Comparison of ENCODE assay signal across 7 cellular contexts in genomic region chr17:59914274-59914854, GRCh38. TPM values are rescaled to one million over a fixed set of nuclear protein-coding genes. Genes with fewer than 3 reads are reported as not detected.
DNase-seq lines count a peak whose midpoint lies in the region; ATAC-seq and TF ChIP-seq lines count a peak whose summit lies in the region.

No MANE protein-coding gene starts in this region.

- H3K79me2 ChIP-seq in DND-41 (ENCODE audit: insufficient read depth, low read length) (peaks cover 19% of the 10 kb centered on the region), OCI-LY3 (ENCODE audit: low read length) (peaks cover 9% of the 10 kb centered on the region; the same call in 1 of the 2 replicates)

- H3K4me3 ChIP-seq in DND-41 (ENCODE audit: low read depth in 1 of 2, low read length in 2 of 2) (no peak overlapping the region), OCI-LY3 (ENCODE audit: low read length) (no peak overlapping the region)

- no peaks in the 10 kb centered on the region for H4K20me1 ChIP-seq in DND-41 (ENCODE audit: insufficient read depth, low read length)
- no peaks in the 10 kb centered on the region for H4K20me1 ChIP-seq in OCI-LY3 (ENCODE audit: insufficient read depth, low read length)

- H3K27ac Mint-ChIP-seq in effector memory CD8-positive, alpha-beta T cell: no peak overlapping the region
- H3K27ac Mint-ChIP-seq in naive B cell: peak overlapping the region in 1 of 6 donors; percentile 22

- no peaks in the 10 kb centered on the region for H3K9me3 Mint-ChIP-seq in effector memory CD8-positive, alpha-beta T cell
- no peaks in the 10 kb centered on the region for H3K9me3 Mint-ChIP-seq in naive B cell

- peaks cover 0 to 7% of the 10 kb centered on the region in 2 donors for H3K4me1 Mint-ChIP-seq in effector memory CD8-positive, alpha-beta T cell (ENCODE audit: low read depth in 2 of 2)
- peaks cover 0 to 6% (median 0%) of the 10 kb centered on the region in 3 donors for H3K4me1 Mint-ChIP-seq in naive B cell

- H3K36me3 Mint-ChIP-seq in effector memory CD8-positive, alpha-beta T cell (ENCODE audit: insufficient read depth): peaks cover 91% of the 10 kb centered on the region
- peaks cover 12 to 14% of the 10 kb centered on the region in 2 donors for H3K36me3 Mint-ChIP-seq in naive B cell

- no peaks in the 10 kb centered on the region for H3K27me3 ChIP-seq in DND-41 (ENCODE audit: insufficient read depth, low read length, poor library complexity)
- H3K27me3 ChIP-seq in OCI-LY3 (ENCODE audit: low read depth, low read length): no peaks in the 10 kb centered on the region

- peak; percentile 55; the same call in 2 of the 3 replicates for ATAC-seq in DND-41 (ENCODE audit: insufficient read depth, low read depth)
- peak; percentile 72 for ATAC-seq in effector memory CD8-positive, alpha-beta T cell (replicated peaks)
- peak; percentile 56 to 73 for ATAC-seq in naive B cell (ENCODE audit: low read depth in 2 of 2)
- ATAC-seq in GM19467 (IDR thresholded peaks at IDR 0.05; ENCODE audit: unreplicated experiment): no peak

- H2AFZ ChIP-seq in DND-41 (ENCODE audit: low read depth, low read length): no peak overlapping the region
- H2AFZ ChIP-seq in OCI-LY3 (ENCODE audit: low read depth, low read length): no peak overlapping the region

- H3K4me2 ChIP-seq in DND-41 (ENCODE audit: insufficient read depth, low read length): no peak overlapping the region
- H3K4me2 ChIP-seq in OCI-LY3 (ENCODE audit: low read length): no peak overlapping the region

- H3K9ac ChIP-seq in DND-41 (ENCODE audit: low read depth, low read length) (no peak overlapping the region), OCI-LY3 (ENCODE audit: low read length) (no peak overlapping the region)

- no peaks in the 10 kb centered on the region for H3K4me1 ChIP-seq in DND-41 (ENCODE audit: insufficient read depth, low read length)
- H3K4me1 ChIP-seq in OCI-LY3 (ENCODE audit: low read length): no peaks in the 10 kb centered on the region

- no peaks in the 10 kb centered on the region for H3K27me3 Mint-ChIP-seq in effector memory CD8-positive, alpha-beta T cell
- no peaks in the 10 kb centered on the region for H3K27me3 Mint-ChIP-seq in naive B cell

- no peaks in the 10 kb centered on the region for H3K9me3 ChIP-seq in DND-41 (ENCODE audit: insufficient read depth, low read length, severe bottlenecking)
- no peaks in the 10 kb centered on the region for H3K9me3 ChIP-seq in OCI-LY3 (ENCODE audit: insufficient read depth, low read length)

- H3K27ac ChIP-seq in DND-41 (ENCODE audit: low read length) (no peak overlapping the region), OCI-LY3 (ENCODE audit: low read length) (no peak overlapping the region)

- H3K36me3 ChIP-seq in DND-41 (ENCODE audit: insufficient read depth, low read length) (peaks cover 76% of the 10 kb centered on the region), OCI-LY3 (replicated peaks; ENCODE audit: low read depth, low read length) (peaks cover 21% of the 10 kb centered on the region)

- DNase-seq in DND-41 (no peak), HPDE6-E6E7 (ENCODE audit: extremely low spot score) (peak; percentile 36), naive B cell (peak; percentile 43)
- DNase-seq in effector memory CD8-positive, alpha-beta T cell: peak in 1 of 3 experiments; percentile 22
- no peak for DNase-seq in NK-92 treated with Interleukin-12 subunit alpha and Interleukin-12 subunit beta, amount 100 ng/mL, for 24 hours (lab: John Stamatoyannopoulos, UW)

- no peak overlapping the region for H3K4me3 Mint-ChIP-seq in effector memory CD8-positive, alpha-beta T cell
- no peak overlapping the region for H3K4me3 Mint-ChIP-seq in naive B cell

- TF ChIP-seq CTCF in DND-41 (IDR thresholded peaks at IDR 0.05; ENCODE audit: borderline replicate concordance, extremely low read depth, low read length, poor library complexity, severe bottlenecking) (peak; percentile 58), OCI-LY3 (IDR thresholded peaks at IDR 0.05; ENCODE audit: low read depth, low read length) (peak; percentile 59)

RNA-seq across cellular contexts. Expression of gene RPS6KB1, which starts 21.4 kb away (rescaled TPM):
- 10 to 100 TPM; 13.7 to 28.2 (median 21.0) TPM for polyA plus RNA-seq in naive B cell (ENCODE audit: low read depth in 6 of 6)

RNA-seq across cellular contexts. Expression of gene TUBD1, which starts 21.6 kb away (rescaled TPM):
- 10 to 100 TPM; 12.7 to 26.5 (median 23.3) TPM for polyA plus RNA-seq in naive B cell (ENCODE audit: low read depth in 6 of 6)

RNA-seq across cellular contexts. Expression of gene RNFT1, which starts 50.2 kb away (rescaled TPM):
- 10 to 100 TPM; 33.0 to 73.3 (median 42.8) TPM for polyA plus RNA-seq in naive B cell (ENCODE audit: low read depth in 6 of 6)

Comparison
In these comparisons a context has a peak if more than half of its experiments do, and no peak if none do; other contexts are left out.
1. DNase-seq: peak in HPDE6-E6E7 (single experiment) and naive B cell (single experiment); none in DND-41 (single experiment) and NK-92 treated with Interleukin-12 subunit alpha and Interleukin-12 subunit beta, amount 100 ng/mL, for 24 hours (single experiment).